In genomic region chr14:105841022-105842009, GRCh38 we compare ENCODE assay signal across 1 cellular context.
TF ChIP-seq lines count a peak whose summit lies in the region.

No MANE protein-coding gene starts in this region.

TF ChIP-seq in HCT116, 20 proteins besides CTCF, POLR2A, EP300 and RAD21 (continued from another document):
- TF ChIP-seq CBX3 (IDR thresholded peaks at IDR 0.05; ENCODE audit: low read depth), result no peak
- TF ChIP-seq EZH2 (IDR thresholded peaks at IDR 0.05), result no peak
- TF ChIP-seq EGR1 (IDR thresholded peaks at IDR 0.05; ENCODE audit: low read depth), result no peak
- TF ChIP-seq SP1 (IDR thresholded peaks at IDR 0.05; ENCODE audit: low read depth), result no peak
- TF ChIP-seq FOSL1 (IDR thresholded peaks at IDR 0.05; ENCODE audit: low read depth), result no peak
- no peak for TF ChIP-seq POLR2AphosphoS5 (IDR thresholded peaks at IDR 0.05; ENCODE audit: low read depth, low read length)
- TF ChIP-seq ZNF274 (IDR thresholded peaks at IDR 0.05; ENCODE audit: low read depth, low read length), result no peak
